ENCODE assay signal across 8 cellular contexts in the genomic region with DNA sequence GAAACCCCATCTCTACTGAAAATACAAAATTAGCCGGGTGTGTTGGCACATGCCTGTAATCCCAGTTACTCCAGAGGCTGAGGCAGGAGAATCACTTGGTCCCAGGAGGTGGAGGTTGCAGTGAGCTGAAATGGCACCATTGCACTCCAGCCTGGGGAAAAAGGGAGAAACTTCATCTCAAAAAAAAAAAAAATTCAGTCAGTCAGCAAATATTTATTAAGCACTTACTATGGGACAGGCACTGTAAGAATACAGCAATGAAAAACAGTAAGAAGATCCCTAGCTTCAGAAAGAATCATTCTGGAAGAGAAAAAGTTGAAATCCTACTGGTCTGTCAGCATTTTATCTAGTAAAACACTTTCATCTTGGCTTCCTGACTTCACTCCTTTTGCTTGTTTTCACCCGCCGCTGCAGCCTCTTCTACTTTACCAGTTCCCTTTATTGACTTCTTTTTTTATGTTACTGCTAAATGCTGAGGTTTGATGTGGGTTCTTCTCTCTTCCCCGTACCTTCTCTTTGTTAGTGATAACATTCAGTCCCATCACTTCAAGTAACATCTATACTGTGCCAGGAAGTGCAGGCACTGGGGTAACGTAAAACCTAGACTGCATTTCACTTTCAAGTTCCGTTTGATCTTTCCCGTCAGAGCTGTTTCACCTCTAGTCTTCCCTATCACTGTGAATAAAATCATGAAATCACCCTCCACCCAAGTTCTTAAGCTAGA. TPM values are rescaled to one million over a fixed set of nuclear protein-coding genes. Genes with fewer than 3 reads are reported as not detected.
DNase-seq lines count a peak whose midpoint lies in the region; ATAC-seq and TF ChIP-seq lines count a peak whose summit lies in the region.

No MANE protein-coding gene starts in this region.

- H3K27ac Mint-ChIP-seq in IgD-negative memory B cell: peak overlapping the region; percentile 2 to 94 (median 60)
- H3K27ac Mint-ChIP-seq in activated T-cell treated with anti-CD3 and anti-CD28 coated beads, Interleukin-2, amount 50 U/mL, for 72 hours: peak overlapping the region; percentile 94
- H3K27ac Mint-ChIP-seq in stimulated activated naive CD8-positive, alpha-beta T cell treated with anti-CD3 and anti-CD28 coated beads, Interleukin-15, Interleukin-2, amounts not matched to agents 100 ng/mL and 50 ng/mL, for 24 hours: peak overlapping the region; percentile 93

- in situ Hi-C loops in gastrocnemius medialis (cut with MboI; ENCODE audit: low sequenced_read_pairs in 4 of 4): no loop called here

- DNase-seq in GDM1 (lab: John Stamatoyannopoulos, UW): peak; percentile 34
- DNase-seq in activated T-cell treated with anti-CD3 and anti-CD28 coated beads, Interleukin-2, amount 50 U/mL, for 72 hours: peak; percentile 45 to 49
- no peak for DNase-seq in amniotic stem cell (lab: John Stamatoyannopoulos, UW)
- DNase-seq in gastrocnemius medialis: no peak
- no peak for DNase-seq in NCI-H2107 treated with DMSO at 0.1 percent for 48 hours (lab: John Stamatoyannopoulos, UW; ENCODE audit: unreplicated experiment)

- peak; percentile 98 for ATAC-seq in GM21447 (IDR thresholded peaks at IDR 0.05; ENCODE audit: unreplicated experiment)
- peak; percentile 98 to 99 for ATAC-seq in activated T-cell treated with anti-CD3 and anti-CD28 coated beads, Interleukin-2, amount 50 U/mL, for 72 hours (replicated peaks in 1 of 2)
- ATAC-seq in gastrocnemius medialis: no peak

- no peaks in the 10 kb centered on the region for H3K36me3 ChIP-seq in gastrocnemius medialis

- no peak for TF ChIP-seq CTCF in gastrocnemius medialis (IDR thresholded peaks at IDR 0.05 in 4 of 5, conservative IDR thresholded peaks at IDR 0.05 in 1 of 5)

- H3K4me1 Mint-ChIP-seq in IgD-negative memory B cell: peaks cover 12 to 17% (median 16%) of the 10 kb centered on the region in 3 donors
- peaks cover 43% of the 10 kb centered on the region for H3K4me1 Mint-ChIP-seq in activated T-cell treated with anti-CD3 and anti-CD28 coated beads, Interleukin-2, amount 50 U/mL, for 72 hours (ENCODE audit: low read depth)
- peaks cover 27% of the 10 kb centered on the region for H3K4me1 Mint-ChIP-seq in stimulated activated naive CD8-positive, alpha-beta T cell treated with anti-CD3 and anti-CD28 coated beads, Interleukin-15, Interleukin-2, amounts not matched to agents 100 ng/mL and 50 ng/mL, for 24 hours (ENCODE audit: low read depth)

- no peak overlapping the region for H3K27ac ChIP-seq in gastrocnemius medialis

- H3K36me3 Mint-ChIP-seq in IgD-negative memory B cell: peaks cover 1% of the 10 kb centered on the region
- H3K36me3 Mint-ChIP-seq in activated T-cell treated with anti-CD3 and anti-CD28 coated beads, Interleukin-2, amount 50 U/mL, for 72 hours (ENCODE audit: insufficient read depth in 2 of 2): no peaks in the 10 kb centered on the region
- no peaks in the 10 kb centered on the region for H3K36me3 Mint-ChIP-seq in stimulated activated naive CD8-positive, alpha-beta T cell treated with anti-CD3 and anti-CD28 coated beads, Interleukin-15, Interleukin-2, amounts not matched to agents 100 ng/mL and 50 ng/mL, for 24 hours (ENCODE audit: low read depth)

- intact Hi-C loops in gastrocnemius medialis (cut with DNase I; ENCODE audit: low total_unique reads): no loop called here

- H3K27me3 ChIP-seq in gastrocnemius medialis: no peaks in the 10 kb centered on the region

- H3K4me3 Mint-ChIP-seq in IgD-negative memory B cell: peak overlapping the region; percentile 12 to 88 (median 83)
- peak overlapping the region; percentile 71 to 84 for H3K4me3 Mint-ChIP-seq in activated T-cell treated with anti-CD3 and anti-CD28 coated beads, Interleukin-2, amount 50 U/mL, for 72 hours
- H3K4me3 Mint-ChIP-seq in stimulated activated naive CD8-positive, alpha-beta T cell treated with anti-CD3 and anti-CD28 coated beads, Interleukin-15, Interleukin-2, amounts not matched to agents 100 ng/mL and 50 ng/mL, for 24 hours: peak overlapping the region; percentile 83

- H3K27me3 Mint-ChIP-seq in IgD-negative memory B cell: no peaks in the 10 kb centered on the region
- no peaks in the 10 kb centered on the region for H3K27me3 Mint-ChIP-seq in activated T-cell treated with anti-CD3 and anti-CD28 coated beads, Interleukin-2, amount 50 U/mL, for 72 hours (ENCODE audit: low read depth)
- H3K27me3 Mint-ChIP-seq in stimulated activated naive CD8-positive, alpha-beta T cell treated with anti-CD3 and anti-CD28 coated beads, Interleukin-15, Interleukin-2, amounts not matched to agents 100 ng/mL and 50 ng/mL, for 24 hours: no peaks in the 10 kb centered on the region

- no peak overlapping the region for H3K4me3 ChIP-seq in gastrocnemius medialis

- no peak for TF ChIP-seq POLR2A in gastrocnemius medialis (IDR thresholded peaks at IDR 0.05)

- no peaks in the 10 kb centered on the region for H3K9me3 ChIP-seq in gastrocnemius medialis

- H3K4me1 ChIP-seq in gastrocnemius medialis: no peaks in the 10 kb centered on the region

- H3K9me3 Mint-ChIP-seq in IgD-negative memory B cell: no peaks in the 10 kb centered on the region
- H3K9me3 Mint-ChIP-seq in activated T-cell treated with anti-CD3 and anti-CD28 coated beads, Interleukin-2, amount 50 U/mL, for 72 hours: no peaks in the 10 kb centered on the region
- no peaks in the 10 kb centered on the region for H3K9me3 Mint-ChIP-seq in stimulated activated naive CD8-positive, alpha-beta T cell treated with anti-CD3 and anti-CD28 coated beads, Interleukin-15, Interleukin-2, amounts not matched to agents 100 ng/mL and 50 ng/mL, for 24 hours

RNA-seq across cellular contexts. Expression of gene TAF4B, which starts 10.8 kb away (rescaled TPM):
- 18.0 TPM for polyA plus RNA-seq in IgD-negative memory B cell
- total RNA-seq in activated T-cell treated with anti-CD3 and anti-CD28 coated beads, Interleukin-2, amount 50 U/mL, for 72 hours: 10 to 100 TPM; 29.2 to 32.4 TPM
- total RNA-seq in gastrocnemius medialis: 1 to 10 TPM; 5.1 to 9.2 (median 6.7) TPM

Comparison
In these comparisons a context has a peak if more than half of its experiments do, and no peak if none do; other contexts are left out.
1. DNase-seq: peak in GDM1 (single experiment) and activated T-cell treated with anti-CD3 and anti-CD28 coated beads, Interleukin-2, amount 50 U/mL, for 72 hours (2 of 2); none in amniotic stem cell (single experiment), gastrocnemius medialis (0 of 2) and NCI-H2107 treated with DMSO at 0.1 percent for 48 hours (single experiment).
2. ATAC-seq: peak in GM21447 (single experiment) and activated T-cell treated with anti-CD3 and anti-CD28 coated beads, Interleukin-2, amount 50 U/mL, for 72 hours (2 of 2); none in gastrocnemius medialis (0 of 2).
3. Peak in every context shown above with its lines, with median percentiles within 50 percentile points of each other: H3K27ac Mint-ChIP-seq and H3K4me3 Mint-ChIP-seq.